In the genomic region with DNA sequence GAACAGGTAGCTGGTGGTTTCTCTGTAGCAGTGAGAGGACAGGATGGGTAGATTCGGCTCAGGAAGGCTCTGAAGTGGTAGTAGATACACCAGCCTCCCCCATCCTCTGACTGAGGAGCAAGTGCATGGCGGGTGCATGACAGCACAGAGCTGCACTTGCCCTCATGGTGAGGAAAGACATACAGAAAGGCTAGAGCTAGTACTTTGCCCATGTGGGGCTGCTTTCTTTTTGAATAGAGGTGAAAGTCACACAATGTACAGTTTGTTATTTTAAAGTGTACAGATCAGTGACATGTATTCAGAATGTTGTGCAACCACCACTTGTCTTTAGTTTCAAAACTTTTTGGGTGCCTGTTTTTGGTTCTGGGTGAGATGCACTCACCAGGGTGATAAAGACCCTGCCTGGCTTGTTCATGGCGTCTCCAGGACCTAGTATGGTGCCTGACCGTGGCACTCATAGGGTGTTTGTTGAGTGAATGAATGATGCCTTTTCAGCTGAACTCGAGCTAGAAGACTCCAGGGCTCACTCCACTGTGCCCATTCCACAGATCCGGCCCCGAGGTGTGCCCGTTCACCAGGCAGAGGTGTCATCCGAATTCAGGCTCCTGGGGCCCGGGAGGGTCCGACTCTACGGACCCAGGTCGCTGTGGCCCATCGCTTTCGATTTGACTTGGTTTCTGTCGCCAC, we compare ENCODE assay signal across 9 cellular contexts. TPM values are rescaled to one million over a fixed set of nuclear protein-coding genes. Genes with fewer than 3 reads are reported as not detected.
DNase-seq lines count a peak whose midpoint lies in the region; ATAC-seq, FAIRE-seq and TF ChIP-seq lines count a peak whose summit lies in the region.
"Had no signal": no experiment of that assay in that cellular context is flagged by ENCODE, and none has a peak within 500 bp of the region (broad histone marks: within the 10 kb centered on the region; RNA-seq: fewer than 3 reads in every experiment).

No MANE protein-coding gene starts in this region.

- H3K79me2 ChIP-seq in K562 (ENCODE audit: control insufficient read depth, insufficient read depth, low read length) = peaks cover 15% of the 10 kb centered on the region

- peak; percentile 45 for ATAC-seq in GM18861 (IDR thresholded peaks at IDR 0.05; ENCODE audit: unreplicated experiment)
- ATAC-seq in HG03135 (IDR thresholded peaks at IDR 0.05; ENCODE audit: unreplicated experiment) = peak; percentile 59
- no peak for ATAC-seq in K562

- no peak for FAIRE-seq in K562 (lab: Jason Lieb, UNC)

- H3K9ac ChIP-seq in K562 (ENCODE audit: insufficient read depth in 1 of 2, low read depth in 2 of 2, low read length in 2 of 2) = no peak overlapping the region

- H3K36me3 Mint-ChIP-seq in osteocyte (ENCODE audit: unreplicated experiment) = no peaks in the 10 kb centered on the region

- H3K4me2 ChIP-seq in K562 (ENCODE audit: insufficient read depth, low read length) = no peak overlapping the region

- H3K4me3 Mint-ChIP-seq in osteocyte (ENCODE audit: unreplicated experiment) = no peak overlapping the region
- H3K4me3 Mint-ChIP-seq: neural crest cell had no signal

- no peak overlapping the region for H2AFZ ChIP-seq in K562 (ENCODE audit: low read depth, low read length)

- CTCF ChIA-PET in K562 (lab: Yijun Ruan, JAX; ENCODE audit: low intra/inter-chr PET ratio) = no interaction called here

- no peak overlapping the region for H3K27ac Mint-ChIP-seq in osteocyte (ENCODE audit: unreplicated experiment)

- peaks cover 45 to 51% of the 10 kb centered on the region in 2 experiments for H3K4me1 ChIP-seq in K562 (replicated peaks in 1 of 2; ENCODE audit: control insufficient read depth in 2 of 2, insufficient read depth in 2 of 2, low read length in 2 of 2)

- H3K4me1 Mint-ChIP-seq in osteocyte (ENCODE audit: unreplicated experiment) = peaks cover 37% of the 10 kb centered on the region

- H3K27me3 Mint-ChIP-seq in osteocyte (ENCODE audit: unreplicated experiment) = peaks cover 4% of the 10 kb centered on the region

- H3K36me3 ChIP-seq in K562 (ENCODE audit: control insufficient read depth, insufficient read depth, low read length) = peaks cover 42% of the 10 kb centered on the region; the same call in 2 of the 3 replicates

- no peaks in the 10 kb centered on the region for H3K9me3 ChIP-seq in K562 (replicated peaks; ENCODE audit: control insufficient read depth, insufficient read depth, low read depth, low read length)

- H3K9me3 Mint-ChIP-seq in osteocyte (ENCODE audit: unreplicated experiment) = no peaks in the 10 kb centered on the region
- H3K9me3 Mint-ChIP-seq: neural crest cell had no signal

- WGBS in K562 (ENCODE audit: insufficient coverage, low coverage, missing lambda C conversion rate) = 89% methylated on average over 12 of the region's 16 CpGs

- no peak for TF ChIP-seq RAD21 in K562 (CRISPR knock-in tag; conservative IDR thresholded peaks at IDR 0.05 in 1 of 2, IDR thresholded peaks at IDR 0.05 in 1 of 2)

- no peak overlapping the region for H3K4me3 ChIP-seq in K562

- TF ChIP-seq EP300 in K562 (IDR thresholded peaks at IDR 0.05; ENCODE audit: low read length) = no peak

- intact Hi-C loops in K562 (cut with micrococcal nuclease) = no loop called here

- TF ChIP-seq POLR2A in K562 (conservative IDR thresholded peaks at IDR 0.05) = no peak

- POLR2A ChIA-PET in K562 (lab: Yijun Ruan, JAX) = interaction anchor here (0.8 to 2.3 kb wide), 5 partner anchors 9 to 38 kb away, joined by 3 to 8 read pairs (median 3); no protein-coding TSS in a partner anchor

- no peaks in the 10 kb centered on the region for H4K20me1 ChIP-seq in K562 (replicated peaks; ENCODE audit: control insufficient read depth, insufficient read depth, low read length)

- no peak overlapping the region; the same call in 2 of the 3 replicates for H3K27ac ChIP-seq in K562 (ENCODE audit: extremely low read depth, low read depth, low read length)

- BruUV-seq in K562 (replicated peaks; lab: Mats Ljungman, UMichigan) = no TSS peak

- in situ Hi-C loops in K562 (cut with MboI) = no loop called here

- H3K9me1 ChIP-seq in K562 (ENCODE audit: control insufficient read depth, insufficient read depth, low read length) = peaks cover 8% of the 10 kb centered on the region

- no peak for TF ChIP-seq CTCF in K562 (IDR thresholded peaks at IDR 0.05 in 2 of 3, conservative IDR thresholded peaks at IDR 0.05 in 1 of 3; ENCODE audit: insufficient read depth in 2 of 3, low read depth in 1 of 3, low read length in 3 of 3)
- no peak for TF ChIP-seq CTCF in osteocyte (IDR thresholded peaks at IDR 0.05)

- DNase-seq in K562 (ENCODE audit: extremely low read depth in 1 of 4, low spot score in 3 of 4) (no peak), myocyte (ENCODE audit: low read depth) (peak; percentile 12), medulla oblongata (ENCODE audit: extremely low spot score) (no peak), osteocyte (ENCODE audit: extremely low spot score, unreplicated experiment) (no peak), HK-2 (ENCODE audit: unreplicated experiment) (no peak), UCSD-AML1 (lab: John Stamatoyannopoulos, UW; ENCODE audit: unreplicated experiment) (no peak)

- H3K27me3 ChIP-seq in K562 (ENCODE audit: control insufficient read depth in 2 of 2, insufficient read depth in 2 of 2, low read length in 2 of 2) = no peaks in the 10 kb centered on the region

RNA-seq across cellular contexts. Expression of a gene that starts 0.4 kb away (rescaled TPM):
- 0.74 and 3.7 TPM in 2 replicates for total RNA-seq in K562 (2011; cell fraction: chromatin; rRNA removed; ENCODE audit: low replicate concordance)
- total RNA-seq in K562 (2011; cell fraction: nucleolus; rRNA removed) = 2.6 and 4.3 TPM in 2 replicates
- 1.8 and 2.7 TPM in 2 replicates for total RNA-seq in K562 (2011; cell fraction: nucleoplasm; rRNA removed)
- total RNA-seq in K562 (2014; rRNA removed) = 0.41 and 0.59 TPM in 2 replicates
- total RNA-seq in K562 (2014; rRNA removed; fragmentation: Illumina TruSeq; extraction: Trizol) = not detected in 2 replicates
- total RNA-seq in K562 (2015; rRNA removed; fragmentation: Illumina TruSeq; extraction: Trizol) = not detected in 2 replicates
- total RNA-seq in K562 (2021) = 0.85 and 1.1 TPM in 2 replicates
- 1.5 and 1.9 TPM in 2 replicates for polyA plus RNA-seq in K562 (2011; rRNA removed)
- polyA plus RNA-seq in K562 (2011; cell fraction: cytosol; rRNA removed) = 2.1 and 2.8 TPM in 2 replicates
- polyA plus RNA-seq in K562 (2011; cell fraction: nucleus; rRNA removed) = 4.2 and 6.3 TPM in 2 replicates
- 0.68 and 4.7 TPM in 2 replicates for polyA plus RNA-seq in K562 (2012)
- polyA plus RNA-seq in K562 (2014; fragmentation: Illumina TruSeq; extraction: Trizol) = 0.39 and 0.54 TPM in 2 replicates
- 1 to 10 TPM; 1.5 to 1.9 TPM for polyA plus RNA-seq in K562 (2014; fragmentation: Nextera tagmentation; extraction: Ambion mirVana)
- 0.34 and 1.5 TPM in 2 replicates for polyA plus RNA-seq in K562 (2014; rRNA removed)
- polyA minus RNA-seq in K562 (2011; rRNA and poly(A)+ RNA removed) = 1.3 and 2.5 TPM in 2 replicates
- polyA minus RNA-seq in K562 (2011; cell fraction: cytosol; rRNA and poly(A)+ RNA removed) = not detected in 2 replicates
- 0.54 and 0.78 TPM in 2 replicates for polyA minus RNA-seq in K562 (2011; cell fraction: nucleus; rRNA and poly(A)+ RNA removed)
- 127 and 153 TPM in 2 replicates for total RNA-seq in myocyte
- 1,018 TPM for polyA plus RNA-seq in myocyte (2012)
- not detected in 2 replicates for total RNA-seq in osteocyte

RNA-seq across cellular contexts. Expression of a gene that starts 6.4 kb away (rescaled TPM):
- total RNA-seq in K562 (2011; cell fraction: chromatin; rRNA removed; ENCODE audit: low replicate concordance) = 24.0 and 36.3 TPM in 2 replicates
- total RNA-seq in K562 (2011; cell fraction: nucleolus; rRNA removed) = 32.9 and 36.7 TPM in 2 replicates
- total RNA-seq in K562 (2011; cell fraction: nucleoplasm; rRNA removed) = 35.9 and 47.3 TPM in 2 replicates
- total RNA-seq in K562 (2014; rRNA removed) (146 and 183 TPM in 2 replicates), K562 (2014; rRNA removed; fragmentation: Illumina TruSeq; extraction: Trizol) (107 and 129 TPM in 2 replicates), K562 (2015; rRNA removed; fragmentation: Illumina TruSeq; extraction: Trizol) (96.4 and 109 TPM in 2 replicates), K562 (2021) (140 and 149 TPM in 2 replicates), myocyte (9.5 and 9.8 TPM in 2 replicates), osteocyte (3.1 and 3.8 TPM in 2 replicates)
- polyA plus RNA-seq in K562 (2011; rRNA removed) (184 and 340 TPM in 2 replicates), K562 (2014; fragmentation: Illumina TruSeq; extraction: Trizol) (301 and 302 TPM in 2 replicates), K562 (2014; fragmentation: Nextera tagmentation; extraction: Ambion mirVana) (100 to 1,000 TPM; 566 to 571 TPM), K562 (2014; rRNA removed) (248 and 255 TPM in 2 replicates)
- 266 and 268 TPM in 2 replicates for polyA plus RNA-seq in K562 (2011; cell fraction: cytosol; rRNA removed)
- 98.3 and 102 TPM in 2 replicates for polyA plus RNA-seq in K562 (2011; cell fraction: nucleus; rRNA removed)
- 193 and 225 TPM in 2 replicates for polyA plus RNA-seq in K562 (2012)
- 89.7 and 134 TPM in 2 replicates for polyA minus RNA-seq in K562 (2011; rRNA and poly(A)+ RNA removed)
- polyA minus RNA-seq in K562 (2011; cell fraction: cytosol; rRNA and poly(A)+ RNA removed) = 26.2 and 47.2 TPM in 2 replicates
- polyA minus RNA-seq in K562 (2011; cell fraction: nucleus; rRNA and poly(A)+ RNA removed) = 16.0 and 18.9 TPM in 2 replicates
- 51.3 TPM for polyA plus RNA-seq in myocyte (2012)

RNA-seq across cellular contexts. Expression of a gene that starts 11.7 kb away (rescaled TPM):
- total RNA-seq in K562 (2011; cell fraction: chromatin; rRNA removed; ENCODE audit: low replicate concordance) = 76.8 and 189 TPM in 2 replicates
- 209 and 223 TPM in 2 replicates for total RNA-seq in K562 (2011; cell fraction: nucleolus; rRNA removed)
- 148 and 152 TPM in 2 replicates for total RNA-seq in K562 (2011; cell fraction: nucleoplasm; rRNA removed)
- total RNA-seq in K562 (2014; rRNA removed) (189 and 243 TPM in 2 replicates), K562 (2014; rRNA removed; fragmentation: Illumina TruSeq; extraction: Trizol) (181 and 208 TPM in 2 replicates), K562 (2015; rRNA removed; fragmentation: Illumina TruSeq; extraction: Trizol) (150 and 156 TPM in 2 replicates), K562 (2021) (139 and 158 TPM in 2 replicates), myocyte (174 and 313 TPM in 2 replicates), osteocyte (77.2 and 77.3 TPM in 2 replicates)
- polyA plus RNA-seq in K562 (2011; rRNA removed) (324 and 492 TPM in 2 replicates), K562 (2014; fragmentation: Illumina TruSeq; extraction: Trizol) (253 and 256 TPM in 2 replicates), K562 (2014; fragmentation: Nextera tagmentation; extraction: Ambion mirVana) (100 to 1,000 TPM; 425 to 485 TPM), K562 (2014; rRNA removed) (289 and 334 TPM in 2 replicates)
- polyA plus RNA-seq in K562 (2011; cell fraction: cytosol; rRNA removed) = 513 and 736 TPM in 2 replicates
- 354 and 425 TPM in 2 replicates for polyA plus RNA-seq in K562 (2011; cell fraction: nucleus; rRNA removed)
- polyA plus RNA-seq in K562 (2012) = 249 and 379 TPM in 2 replicates
- 88.4 and 169 TPM in 2 replicates for polyA minus RNA-seq in K562 (2011; rRNA and poly(A)+ RNA removed)
- 40.6 and 67.6 TPM in 2 replicates for polyA minus RNA-seq in K562 (2011; cell fraction: cytosol; rRNA and poly(A)+ RNA removed)
- polyA minus RNA-seq in K562 (2011; cell fraction: nucleus; rRNA and poly(A)+ RNA removed) = 58.2 and 63.7 TPM in 2 replicates
- polyA plus RNA-seq in myocyte (2012) = 566 TPM

RNA-seq across cellular contexts. Expression of a gene that starts 18.7 kb away (rescaled TPM):
- total RNA-seq in K562 (2011; cell fraction: chromatin; rRNA removed; ENCODE audit: low replicate concordance) = 12.3 and 50.7 TPM in 2 replicates
- total RNA-seq in K562 (2011; cell fraction: nucleolus; rRNA removed) = 25.1 and 34.9 TPM in 2 replicates
- total RNA-seq in K562 (2011; cell fraction: nucleoplasm; rRNA removed) = 20.9 and 29.0 TPM in 2 replicates
- total RNA-seq in K562 (2014; rRNA removed) = 8.4 and 12.9 TPM in 2 replicates
- 3.6 and 6.0 TPM in 2 replicates for total RNA-seq in K562 (2014; rRNA removed; fragmentation: Illumina TruSeq; extraction: Trizol)
- 7.4 and 8.4 TPM in 2 replicates for total RNA-seq in K562 (2015; rRNA removed; fragmentation: Illumina TruSeq; extraction: Trizol)
- 13.3 and 15.5 TPM in 2 replicates for total RNA-seq in K562 (2021)
- 8.9 and 9.6 TPM in 2 replicates for polyA plus RNA-seq in K562 (2011; rRNA removed)
- polyA plus RNA-seq in K562 (2011; cell fraction: cytosol; rRNA removed) = 7.1 and 29.5 TPM in 2 replicates
- 31.7 and 96.1 TPM in 2 replicates for polyA plus RNA-seq in K562 (2011; cell fraction: nucleus; rRNA removed)
- polyA plus RNA-seq in K562 (2012) = 11.9 and 15.8 TPM in 2 replicates
- polyA plus RNA-seq in K562 (2014; fragmentation: Illumina TruSeq; extraction: Trizol) = 17.1 and 20.8 TPM in 2 replicates
- 1 to 10 TPM; 3.9 to 5.3 TPM for polyA plus RNA-seq in K562 (2014; fragmentation: Nextera tagmentation; extraction: Ambion mirVana)
- 12.9 and 16.2 TPM in 2 replicates for polyA plus RNA-seq in K562 (2014; rRNA removed)
- 3.5 and 7.0 TPM in 2 replicates for polyA minus RNA-seq in K562 (2011; rRNA and poly(A)+ RNA removed)
- polyA minus RNA-seq in K562 (2011; cell fraction: cytosol; rRNA and poly(A)+ RNA removed) = 3.9 and 9.4 TPM in 2 replicates
- polyA minus RNA-seq in K562 (2011; cell fraction: nucleus; rRNA and poly(A)+ RNA removed) = 7.6 and 11.0 TPM in 2 replicates
- 22.7 and 24.9 TPM in 2 replicates for total RNA-seq in myocyte
- polyA plus RNA-seq in myocyte (2012) = 66.8 TPM
- total RNA-seq in osteocyte = 18.2 and 20.8 TPM in 2 replicates

RNA-seq across cellular contexts. Expression of a gene that starts 22.5 kb away (rescaled TPM):
- 126 and 226 TPM in 2 replicates for total RNA-seq in K562 (2011; cell fraction: chromatin; rRNA removed; ENCODE audit: low replicate concordance)
- total RNA-seq in K562 (2011; cell fraction: nucleolus; rRNA removed) = 103 and 119 TPM in 2 replicates
- total RNA-seq in K562 (2011; cell fraction: nucleoplasm; rRNA removed) = 111 and 121 TPM in 2 replicates
- total RNA-seq in K562 (2014; rRNA removed) = 14.4 and 18.5 TPM in 2 replicates
- total RNA-seq in K562 (2014; rRNA removed; fragmentation: Illumina TruSeq; extraction: Trizol) = 23.9 and 24.2 TPM in 2 replicates
- 19.7 and 21.2 TPM in 2 replicates for total RNA-seq in K562 (2015; rRNA removed; fragmentation: Illumina TruSeq; extraction: Trizol)
- 28.1 and 28.4 TPM in 2 replicates for total RNA-seq in K562 (2021)
- 12.5 and 29.2 TPM in 2 replicates for polyA plus RNA-seq in K562 (2011; rRNA removed)
- 19.3 and 37.3 TPM in 2 replicates for polyA plus RNA-seq in K562 (2011; cell fraction: cytosol; rRNA removed)
- polyA plus RNA-seq in K562 (2011; cell fraction: nucleus; rRNA removed) = 22.9 and 43.4 TPM in 2 replicates
- polyA plus RNA-seq in K562 (2012) = 24.5 and 30.1 TPM in 2 replicates
- polyA plus RNA-seq in K562 (2014; fragmentation: Illumina TruSeq; extraction: Trizol) = 22.7 and 23.4 TPM in 2 replicates
- 10 to 100 TPM; 46.7 to 47.1 TPM for polyA plus RNA-seq in K562 (2014; fragmentation: Nextera tagmentation; extraction: Ambion mirVana)
- polyA plus RNA-seq in K562 (2014; rRNA removed) = 29.6 and 31.0 TPM in 2 replicates
- 21.2 and 39.3 TPM in 2 replicates for polyA minus RNA-seq in K562 (2011; rRNA and poly(A)+ RNA removed)
- polyA minus RNA-seq in K562 (2011; cell fraction: cytosol; rRNA and poly(A)+ RNA removed) = 6.9 and 15.1 TPM in 2 replicates
- polyA minus RNA-seq in K562 (2011; cell fraction: nucleus; rRNA and poly(A)+ RNA removed) = 31.7 and 35.3 TPM in 2 replicates
- 78.1 and 129 TPM in 2 replicates for total RNA-seq in myocyte
- 114 TPM for polyA plus RNA-seq in myocyte (2012)
- total RNA-seq in osteocyte = 58.2 and 59.6 TPM in 2 replicates

Comparison
In these comparisons a context has a peak if more than half of its experiments do, and no peak if none do; other contexts are left out.
1. RNA of a gene that starts 0.4 kb away (total RNA-seq): 127 to 153 TPM in myocyte; 0.41 to 4.3 TPM in K562 and not detected in osteocyte; every median in the first group is over 10 times any median in the second.